1 cellular context compared by ENCODE assay signal in genomic region chr22:27436591-27436990, GRCh38.
TF ChIP-seq lines count a peak whose summit lies in the region.

No MANE protein-coding gene starts in this region.

TF ChIP-seq in IMR-90, 13 proteins besides CTCF, POLR2A, EP300 and RAD21 (continued from another document):
- no peak for TF ChIP-seq USF2 (IDR thresholded peaks at IDR 0.05; ENCODE audit: low read depth, low read length)
- TF ChIP-seq, protein P1, sequence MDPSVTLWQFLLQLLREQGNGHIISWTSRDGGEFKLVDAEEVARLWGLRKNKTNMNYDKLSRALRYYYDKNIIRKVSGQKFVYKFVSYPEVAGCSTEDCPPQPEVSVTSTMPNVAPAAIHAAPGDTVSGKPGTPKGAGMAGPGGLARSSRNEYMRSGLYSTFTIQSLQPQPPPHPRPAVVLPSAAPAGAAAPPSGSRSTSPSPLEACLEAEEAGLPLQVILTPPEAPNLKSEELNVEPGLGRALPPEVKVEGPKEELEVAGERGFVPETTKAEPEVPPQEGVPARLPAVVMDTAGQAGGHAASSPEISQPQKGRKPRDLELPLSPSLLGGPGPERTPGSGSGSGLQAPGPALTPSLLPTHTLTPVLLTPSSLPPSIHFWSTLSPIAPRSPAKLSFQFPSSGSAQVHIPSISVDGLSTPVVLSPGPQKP (IDR thresholded peaks at IDR 0.05; ENCODE audit: borderline replicate concordance, low read depth, low read length): no peak
